In genomic region chr7:1744296-1745017, GRCh38 we compare ENCODE assay signal across 7 cellular contexts.
"Had no signal": no experiment of that assay in that cellular context is flagged by ENCODE, and none has a peak within 500 bp of the region (broad histone marks: within the 10 kb centered on the region; RNA-seq: fewer than 3 reads in every experiment).

No MANE protein-coding gene starts in this region.

- H3K4me3 Mint-ChIP-seq: GM23338, HFFc6 had no signal

- DNase-seq: HFFc6, IMR-90, KBM-7 had no signal

- H3K27ac Mint-ChIP-seq: GM23338, HFFc6 had no signal

- H3K4me3 ChIP-seq: GM23338, HAP-1 had no signal

- H3K4me2 ChIP-seq: GM23338 had no signal

- H3K27ac ChIP-seq: HL-60 had no signal

- H2AFZ ChIP-seq: GM23338 had no signal

- ATAC-seq: GM23338, HCT116 had no signal

- H3K9me3 ChIP-seq: HAP-1 had no signal

- H3K9me3 Mint-ChIP-seq: GM23338, HFFc6 had no signal

- H3K36me3 ChIP-seq: HAP-1 had no signal
